Comparison of ENCODE assay signal across 8 cellular contexts in the genomic region with DNA sequence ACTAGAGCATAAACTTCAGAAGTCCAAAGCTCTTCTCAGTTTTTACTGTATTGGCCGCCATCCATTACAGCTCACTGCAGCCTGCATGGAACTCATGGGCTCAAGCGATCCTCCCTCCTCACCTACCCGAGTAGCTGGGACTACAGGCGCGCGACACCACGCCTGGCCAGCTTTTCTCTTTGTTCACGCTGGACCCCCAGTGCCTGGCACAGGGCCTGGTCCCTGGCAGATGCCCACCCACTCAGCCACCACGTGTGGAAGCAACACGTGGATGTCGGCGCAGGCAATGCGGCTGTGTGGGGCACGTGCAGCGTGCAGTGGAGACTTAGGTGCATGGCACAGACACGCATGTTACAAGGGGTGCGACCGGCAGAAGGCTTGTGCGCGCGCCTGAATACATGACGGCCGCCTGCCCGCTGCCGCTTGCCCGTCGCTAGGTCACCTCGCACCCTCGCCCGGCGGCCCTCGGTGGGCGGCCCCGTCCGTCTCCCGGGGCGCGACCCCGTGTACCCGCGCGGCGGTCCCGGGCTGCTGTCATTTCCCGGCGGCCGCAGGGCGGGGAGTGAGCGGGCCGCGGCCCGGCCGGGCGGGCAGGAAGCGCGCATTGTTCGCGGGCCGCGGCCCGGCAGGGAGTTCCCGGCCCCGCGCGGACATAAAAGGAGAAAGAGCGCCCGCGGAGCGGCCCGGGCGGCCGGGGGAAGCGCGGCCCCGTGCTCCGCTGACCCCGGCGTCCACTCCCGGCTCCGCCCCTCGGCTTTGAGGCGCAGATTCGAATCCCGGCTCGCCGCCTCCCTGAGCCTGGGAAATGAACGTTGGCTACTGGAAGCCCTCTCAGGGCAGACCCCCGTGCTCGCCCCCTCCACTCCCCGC. TPM values are rescaled to one million over a fixed set of nuclear protein-coding genes. Genes with fewer than 3 reads are reported as not detected.
A peak's percentile ranks its signal among the peaks of the same experiment; 100 is the strongest.
DNase-seq lines count a peak whose midpoint lies in the region; ATAC-seq, FAIRE-seq and TF ChIP-seq lines count a peak whose summit lies in the region.

No MANE protein-coding gene starts in this region.

- TF ChIP-seq POLR2A in HepG2 (IDR thresholded peaks at IDR 0.05; ENCODE audit: insufficient read depth in 1 of 2, low read depth in 2 of 2, low read length in 2 of 2) = no peak

- H3K4me3 ChIP-seq in HepG2 (replicated peaks in 1 of 3; ENCODE audit: insufficient read depth in 1 of 3, low read depth in 2 of 3, low read length in 3 of 3) (peak overlapping the region; percentile 59 to 76 (median 61)), stomach smooth muscle (ENCODE audit: low read length in 2 of 2) (peak overlapping the region; percentile 78 to 81), SJCRH30 (no peak overlapping the region)

- BruUV-seq in HepG2 (replicated peaks; lab: Mats Ljungman, UMichigan) = no TSS peak

- H3K9me3 ChIP-seq in HepG2 (ENCODE audit: low read length) (no peaks in the 10 kb centered on the region), stomach smooth muscle (ENCODE audit: control insufficient read depth in 2 of 2, low read length in 2 of 2) (no peaks in the 10 kb centered on the region), SJCRH30 (replicated peaks) (no peaks in the 10 kb centered on the region)

- H3K27ac ChIP-seq in HepG2 (ENCODE audit: extremely low read length, insufficient read depth, low read length) (no peak overlapping the region), stomach smooth muscle (ENCODE audit: low read length) (no peak overlapping the region), SJCRH30 (no peak overlapping the region)

- 0 out of 2 replicates have a peak, but pooled peaks have one; percentile 23 for TF ChIP-seq RAD21 in HepG2 (CRISPR knock-in tag; IDR thresholded peaks at IDR 0.05)

- H2AFZ ChIP-seq in HepG2 (ENCODE audit: low read length) = no peak overlapping the region

- ATAC-seq in HepG2 (peak; percentile 62), GM21390 (IDR thresholded peaks at IDR 0.05; ENCODE audit: unreplicated experiment) (no peak)

- H3K79me2 ChIP-seq in HepG2 (ENCODE audit: insufficient read depth, low read length) = no peaks in the 10 kb centered on the region

- CTCF ChIA-PET in HepG2 (lab: Yijun Ruan, JAX; ENCODE audit: low intra/inter-chr PET ratio, low total read pairs) = interaction anchor here (1.1 to 6.5 kb wide), 3 partner anchors 223 to 464 kb away, joined by 3 to 95 read pairs (median 3); no protein-coding TSS in a partner anchor

- H3K4me1 ChIP-seq in HepG2 (ENCODE audit: insufficient read depth, low read length) = peaks cover 28% of the 10 kb centered on the region
- peaks cover 20% of the 10 kb centered on the region for H3K4me1 ChIP-seq in stomach smooth muscle (ENCODE audit: control insufficient read depth, insufficient read depth, low read length)
- no peaks in the 10 kb centered on the region for H3K4me1 ChIP-seq in SJCRH30

- POLR2A ChIA-PET in HepG2 (lab: Yijun Ruan, JAX) = no interaction called here

- in situ Hi-C loops in HepG2 (cut with HindIII; ENCODE audit: extremely low pct_ligation_motif_present, low pct_unique_long_range_greater_than_20kb) = loop anchor here (5.0 kb wide), 2 partner anchors 224 to 249 kb away; no protein-coding TSS in a partner anchor

- peaks cover 0 to 5% of the 10 kb centered on the region in 2 experiments; a peak in 2 of 5 replicates for H3K27me3 ChIP-seq in HepG2 (ENCODE audit: control insufficient read depth in 1 of 2, insufficient read depth in 2 of 2, low read length in 2 of 2)
- no peaks in the 10 kb centered on the region for H3K27me3 ChIP-seq in stomach smooth muscle (ENCODE audit: control insufficient read depth in 1 of 2, insufficient read depth in 2 of 2, low read length in 2 of 2)
- 0 out of 2 replicates have a peak, but pooled peaks cover 2% of the 10 kb centered on the region for H3K27me3 ChIP-seq in SJCRH30

- peak; percentile 15; the same call in 1 of the 2 replicates for TF ChIP-seq CTCF in HepG2 (CRISPR knock-in tag; IDR thresholded peaks at IDR 0.05)

- intact Hi-C loops in HepG2 (cut with micrococcal nuclease; ENCODE audit: unreplicated experiment) = loop anchor here (5.0 kb wide), 1 partner anchor 79 kb away; no protein-coding TSS in a partner anchor

- FAIRE-seq in HepG2 (lab: Jason Lieb, UNC) = no peak

- no peaks in the 10 kb centered on the region for H4K20me1 ChIP-seq in HepG2 (ENCODE audit: insufficient read depth, low read length)

- DNase-seq in ELF-1 (ENCODE audit: low read depth, low spot score) (peak; percentile 59), NCI-H69 (lab: John Stamatoyannopoulos, UW) (peak; percentile 70), cerebellar cortex (ENCODE audit: low spot score) (peak; percentile 54), HepG2 (ENCODE audit: low spot score) (peak; percentile 7), GOT3 (lab: John Stamatoyannopoulos, UW) (no peak), SJCRH30 (no peak)

- WGBS in HepG2 (ENCODE audit: low lambda C conversion rate) = 2% methylated on average over 21 of the region's 90 CpGs

- H3K4me2 ChIP-seq in HepG2 (ENCODE audit: low read depth, low read length) = peak overlapping the region; percentile 96

- TF ChIP-seq EP300 in HepG2 (IDR thresholded peaks at IDR 0.05; ENCODE audit: low read depth in 2 of 2, low read length in 2 of 2) (no peak), HepG2 (CRISPR knock-in tag; IDR thresholded peaks at IDR 0.05; ENCODE audit: borderline replicate concordance) (peak; percentile 34; the same call in 1 of the 2 replicates)

- no peaks in the 10 kb centered on the region for H3K36me3 ChIP-seq in HepG2 (replicated peaks in 1 of 2; ENCODE audit: control insufficient read depth in 1 of 2, insufficient read depth in 2 of 2, low read length in 2 of 2)
- no peaks in the 10 kb centered on the region for H3K36me3 ChIP-seq in stomach smooth muscle (ENCODE audit: control insufficient read depth in 2 of 2, insufficient read depth in 2 of 2, low read length in 2 of 2)
- no peaks in the 10 kb centered on the region for H3K36me3 ChIP-seq in SJCRH30

- H3K9ac ChIP-seq in HepG2 (ENCODE audit: insufficient read depth, low read depth, low read length) (peak overlapping the region; percentile 47), stomach smooth muscle (ENCODE audit: low read length in 2 of 2) (peak overlapping the region; percentile 60 to 82)

TF ChIP-seq in HepG2, 621 proteins besides CTCF, POLR2A, EP300 and RAD21 (continues in another document):
- peak; percentile 91 for TF ChIP-seq ZNF687 (CRISPR knock-in tag; IDR thresholded peaks at IDR 0.05)
- peak; percentile 58 for TF ChIP-seq IKZF4 (CRISPR knock-in tag; IDR thresholded peaks at IDR 0.05; ENCODE audit: borderline replicate concordance, low read depth, not compliant biosample characterization)
- TF ChIP-seq SMYD3 (CRISPR knock-in tag; IDR thresholded peaks at IDR 0.05) = no peak
- TF ChIP-seq ZNF615 (CRISPR knock-in tag; IDR thresholded peaks at IDR 0.05; ENCODE audit: borderline replicate concordance) = no peak

RNA-seq across cellular contexts. Expression of gene PTGS1, which starts 24.1 kb away (rescaled TPM):
- total RNA-seq in HepG2 (2016; rRNA removed; fragmentation: Illumina TruSeq; extraction: Trizol) = 0.06 and 0.07 TPM in 2 replicates
- total RNA-seq in HepG2 (2016; cell fraction: cytosol; rRNA removed; fragmentation: Illumina TruSeq; extraction: Trizol; ENCODE audit: low read depth) = not detected in 2 replicates
- 0.11 TPM in 1 of 2 replicates, not detected in the other for total RNA-seq in HepG2 (2016; cell fraction: insoluble cytoplasmic fraction; rRNA removed; fragmentation: Illumina TruSeq; extraction: Trizol)
- total RNA-seq in HepG2 (2016; cell fraction: membrane; rRNA removed; fragmentation: Illumina TruSeq; extraction: Trizol) = 0.03 TPM in 1 of 2 replicates, not detected in the other
- total RNA-seq in HepG2 (2016; cell fraction: nucleus; rRNA removed; fragmentation: Illumina TruSeq; extraction: Trizol) = not detected in 2 replicates
- polyA plus RNA-seq in HepG2 (2011; rRNA removed) = 0.05 and 0.08 TPM in 2 replicates
- 0.06 and 0.15 TPM in 2 replicates for polyA plus RNA-seq in HepG2 (2011; cell fraction: cytosol; rRNA removed)
- polyA plus RNA-seq in HepG2 (2011; cell fraction: nucleus; rRNA removed) = 0.09 and 0.10 TPM in 2 replicates
- 0.07 and 0.08 TPM in 2 replicates for polyA plus RNA-seq in HepG2 (2012)
- polyA plus RNA-seq in HepG2 (2016; cell fraction: cytosol; fragmentation: Illumina TruSeq; extraction: Trizol; ENCODE audit: low read depth) = not detected in 2 replicates
- not detected in 2 replicates for polyA plus RNA-seq in HepG2 (2016; cell fraction: insoluble cytoplasmic fraction; fragmentation: Illumina TruSeq; extraction: Trizol; ENCODE audit: low read depth)
- 0.08 TPM in 1 of 2 replicates, not detected in the other for polyA plus RNA-seq in HepG2 (2016; cell fraction: membrane; fragmentation: Illumina TruSeq; extraction: Trizol; ENCODE audit: low read depth)
- not detected in 2 replicates for polyA plus RNA-seq in HepG2 (2016; cell fraction: nucleus; fragmentation: Illumina TruSeq; extraction: Trizol; ENCODE audit: insufficient read depth, low read depth)
- 0.28 and 8.6 TPM in 2 replicates for polyA minus RNA-seq in HepG2 (2011; rRNA and poly(A)+ RNA removed; ENCODE audit: low replicate concordance)
- polyA minus RNA-seq in HepG2 (2011; cell fraction: cytosol; rRNA and poly(A)+ RNA removed) = not detected in 2 replicates
- polyA minus RNA-seq in HepG2 (2011; cell fraction: nucleus; rRNA and poly(A)+ RNA removed) = 0.12 TPM in 1 of 2 replicates, not detected in the other
- 0.85 and 1.2 TPM in 2 replicates for total RNA-seq in SJCRH30 (2014; rRNA removed; shearing (Covaris generic))

Comparison
In these comparisons a context has a peak if more than half of its experiments do, and no peak if none do; other contexts are left out.
1. DNase-seq: peak in ELF-1 (single experiment), NCI-H69 (single experiment), cerebellar cortex (single experiment) and HepG2 (single experiment); none in GOT3 (single experiment) and SJCRH30 (0 of 2).